In genomic region chr12:62882140-62882539, GRCh38 we compare ENCODE assay signal across 18 cellular contexts. TPM values are rescaled to one million over a fixed set of nuclear protein-coding genes. Genes with fewer than 3 reads are reported as not detected.
"Had no signal": no experiment of that assay in that cellular context is flagged by ENCODE, and none has a peak within 500 bp of the region (broad histone marks: within the 10 kb centered on the region; RNA-seq: fewer than 3 reads in every experiment).

No MANE protein-coding gene starts in this region.

- ATAC-seq: body of pancreas; effector memory CD8-positive, alpha-beta T cell; naive thymus-derived CD8-positive, alpha-beta T cell; right lobe of liver; upper lobe of right lung had no signal

- DNase-seq: activated B cell treated with CpG ODN at 0.5 μM for 24 hours; activated CD4-positive, alpha-beta memory T cell treated with anti-CD3 and anti-CD28 coated beads for 36 hours; activated CD4-positive, alpha-beta T cell treated with anti-CD3 and anti-CD28 coated beads for 4 hours; activated naive CD8-positive, alpha-beta T cell treated with anti-CD3 and anti-CD28 coated beads, Interleukin-2, amount 10 ng/mL, durations not matched to agents 7 days and 5 days; activated T-cell treated with anti-CD3 and anti-CD28 coated beads for 4 hours; amygdala; effector memory CD8-positive, alpha-beta T cell; esophagus squamous epithelium; mesendoderm; naive thymus-derived CD8-positive, alpha-beta T cell; right lobe of liver; small intestine; stimulated activated CD4-positive, alpha-beta T cell treated with anti-CD3 and anti-CD28 coated beads, Interleukin-15, amount 100 ng/mL, for 24 hours; stimulated activated CD4-positive, alpha-beta T cell treated with anti-CD3 and anti-CD28 coated beads, Interleukin-4, amount 100 ng/mL, for 24 hours; stimulated activated naive CD4-positive, alpha-beta T cell; upper lobe of right lung had no signal

- H3K9me3 ChIP-seq: body of pancreas, esophagus squamous epithelium, right lobe of liver, upper lobe of right lung had no signal

- H3K9me3 Mint-ChIP-seq: activated CD4-positive, alpha-beta memory T cell treated with anti-CD3 and anti-CD28 coated beads for 36 hours; activated naive CD8-positive, alpha-beta T cell treated with anti-CD3 and anti-CD28 coated beads, Interleukin-2, amount 10 ng/mL, durations not matched to agents 7 days and 5 days; activated T-helper 1 cell treated with anti-CD3 and anti-CD28 coated beads, Interleukin-12 subunit alpha, Interleukin-12 subunit beta, Interleukin-2, Interleukin-4 antibody, amounts not matched to agents 30 ng/mL and 10 ng/mL and 1 ng/mL, durations not matched to agents 14 hours and 24 hours and 36 hours; effector memory CD8-positive, alpha-beta T cell had no signal

- H3K27me3 Mint-ChIP-seq: activated B cell treated with CpG ODN at 0.5 μM for 24 hours; activated naive CD8-positive, alpha-beta T cell treated with anti-CD3 and anti-CD28 coated beads, Interleukin-2, amount 10 ng/mL, durations not matched to agents 7 days and 5 days had no signal

- H3K4me3 Mint-ChIP-seq: activated B cell treated with CpG ODN at 0.5 μM for 24 hours; activated CD4-positive, alpha-beta memory T cell treated with anti-CD3 and anti-CD28 coated beads for 36 hours; activated naive CD8-positive, alpha-beta T cell treated with anti-CD3 and anti-CD28 coated beads, Interleukin-2, amount 10 ng/mL, durations not matched to agents 7 days and 5 days; activated T-helper 1 cell treated with anti-CD3 and anti-CD28 coated beads, Interleukin-12 subunit alpha, Interleukin-12 subunit beta, Interleukin-2, Interleukin-4 antibody, amounts not matched to agents 30 ng/mL and 10 ng/mL and 1 ng/mL, durations not matched to agents 14 hours and 24 hours and 36 hours; effector memory CD8-positive, alpha-beta T cell; naive thymus-derived CD8-positive, alpha-beta T cell had no signal

- H3K36me3 ChIP-seq: esophagus squamous epithelium, right lobe of liver, upper lobe of right lung had no signal

- H3K27ac ChIP-seq: body of pancreas, esophagus squamous epithelium, right lobe of liver, upper lobe of right lung had no signal

- H3K27ac Mint-ChIP-seq: activated B cell treated with CpG ODN at 0.5 μM for 24 hours; activated CD4-positive, alpha-beta memory T cell treated with anti-CD3 and anti-CD28 coated beads for 36 hours; activated naive CD8-positive, alpha-beta T cell treated with anti-CD3 and anti-CD28 coated beads, Interleukin-2, amount 10 ng/mL, durations not matched to agents 7 days and 5 days; activated T-helper 1 cell treated with anti-CD3 and anti-CD28 coated beads, Interleukin-12 subunit alpha, Interleukin-12 subunit beta, Interleukin-2, Interleukin-4 antibody, amounts not matched to agents 30 ng/mL and 10 ng/mL and 1 ng/mL, durations not matched to agents 14 hours and 24 hours and 36 hours; effector memory CD8-positive, alpha-beta T cell; naive thymus-derived CD8-positive, alpha-beta T cell had no signal

- H3K27me3 ChIP-seq: body of pancreas, esophagus squamous epithelium, right lobe of liver, upper lobe of right lung had no signal

- FAIRE-seq: small intestine had no signal

- H3K4me3 ChIP-seq: body of pancreas, esophagus squamous epithelium, right lobe of liver, upper lobe of right lung had no signal

- H3K36me3 Mint-ChIP-seq: activated CD4-positive, alpha-beta memory T cell treated with anti-CD3 and anti-CD28 coated beads for 36 hours; activated naive CD8-positive, alpha-beta T cell treated with anti-CD3 and anti-CD28 coated beads, Interleukin-2, amount 10 ng/mL, durations not matched to agents 7 days and 5 days; naive thymus-derived CD8-positive, alpha-beta T cell had no signal

- H3K4me1 ChIP-seq: esophagus squamous epithelium, right lobe of liver, upper lobe of right lung had no signal

- H3K4me1 Mint-ChIP-seq: activated B cell treated with CpG ODN at 0.5 μM for 24 hours; activated naive CD8-positive, alpha-beta T cell treated with anti-CD3 and anti-CD28 coated beads, Interleukin-2, amount 10 ng/mL, durations not matched to agents 7 days and 5 days had no signal

RNA-seq across cellular contexts. Expression of gene PPM1H, which starts 52.8 kb away (rescaled TPM):
- total RNA-seq: activated B cell treated with CpG ODN at 0.5 μM for 24 hours; activated CD4-positive, alpha-beta memory T cell treated with anti-CD3 and anti-CD28 coated beads for 36 hours; activated T-helper 1 cell treated with anti-CD3 and anti-CD28 coated beads, Interleukin-12 subunit alpha, Interleukin-12 subunit beta, Interleukin-2, Interleukin-4 antibody, amounts not matched to agents 30 ng/mL and 10 ng/mL and 1 ng/mL, durations not matched to agents 14 hours and 24 hours and 36 hours; naive thymus-derived CD8-positive, alpha-beta T cell had no signal
- polyA plus RNA-seq: naive thymus-derived CD8-positive, alpha-beta T cell had no signal
